Comparison of ENCODE assay signal across 13 cellular contexts in genomic region chr9:4371108-4371507, GRCh38.
DNase-seq lines count a peak whose midpoint lies in the region; ATAC-seq, FAIRE-seq and TF ChIP-seq lines count a peak whose summit lies in the region.
"Had no signal": no experiment of that assay in that cellular context is flagged by ENCODE, and none has a peak within 500 bp of the region (broad histone marks: within the 10 kb centered on the region; RNA-seq: fewer than 3 reads in every experiment).

No MANE protein-coding gene starts in this region.

- TF ChIP-seq CTCF in bronchial epithelial cell (IDR thresholded peaks at IDR 0.05; ENCODE audit: insufficient read depth, low read length, severe bottlenecking) (no peak), testis (IDR thresholded peaks at IDR 0.05) (no peak)

- DNase-seq in AG08395 (ENCODE audit: low spot score) (peak; percentile 90), LHCN-M2 (ENCODE audit: low read depth) (peak; percentile 92), bronchial epithelial cell (ENCODE audit: low read depth) (peak; percentile 93), kidney glomerular epithelial cell (lab: John Stamatoyannopoulos, UW) (peak; percentile 53), NCI-H128 (lab: John Stamatoyannopoulos, UW; ENCODE audit: unreplicated experiment) (no peak), testis (no peak), COLO829 (ENCODE audit: low spot score) (no peak), left colon (no peak)
- DNase-seq: activated CD4-positive, alpha-beta T cell treated with anti-CD3 and anti-CD28 coated beads for 48 hours; activated effector memory CD4-positive, alpha-beta T cell treated with anti-CD3 and anti-CD28 coated beads, Interleukin-2, amount 50 U/mL, for 16 hours; NCI-H2171; stimulated activated CD4-positive, alpha-beta T cell treated with anti-CD3 and anti-CD28 coated beads, Interleukin-4, amount 100 ng/mL, for 4 hours had no signal

- TF ChIP-seq POLR2A in testis (IDR thresholded peaks at IDR 0.05), result no peak

- no peaks in the 10 kb centered on the region for H3K27me3 ChIP-seq in bronchial epithelial cell (ENCODE audit: control insufficient read depth, insufficient read depth, low read length)
- H3K27me3 ChIP-seq in testis, result no peaks in the 10 kb centered on the region

- H3K4me3 ChIP-seq in bronchial epithelial cell (ENCODE audit: low read depth, low read length) (no peak overlapping the region), testis (no peak overlapping the region)
- H3K4me3 ChIP-seq: GM12878 had no signal

- no peak for ATAC-seq in left colon
- ATAC-seq: GM12878 had no signal

- no peak overlapping the region for H3K27ac ChIP-seq in testis

- 67 to 83% methylated on average over 5 of the region's 5 CpGs for WGBS in testis, 2 donors

- H3K36me3 ChIP-seq in bronchial epithelial cell (ENCODE audit: control insufficient read depth, insufficient read depth, low read length), result no peaks in the 10 kb centered on the region
- no peaks in the 10 kb centered on the region for H3K36me3 ChIP-seq in testis (ENCODE audit: low read depth, missing control alignments)

- no peaks in the 10 kb centered on the region for H3K4me1 ChIP-seq in testis

- FAIRE-seq in bronchial epithelial cell (lab: Jason Lieb, UNC), result no peak
- FAIRE-seq: GM12878 had no signal

- intact Hi-C loops in testis (cut with DNase I; ENCODE audit: low total_unique reads) (loop anchor here (10.0 kb wide), 1 partner anchor 46 kb away; no protein-coding TSS in a partner anchor), left colon (cut with DNase I, micrococcal nuclease) (loop anchor here in 1 of 2 donors (10.0 kb wide), 2 partner anchors 56 to 636 kb away; no protein-coding TSS in a partner anchor)

- H3K9me3 ChIP-seq in testis, result no peaks in the 10 kb centered on the region

Comparison
In these comparisons a context has a peak if more than half of its experiments do, and no peak if none do; other contexts are left out.
1. DNase-seq: peak in AG08395 (single experiment), LHCN-M2 (single experiment), bronchial epithelial cell (single experiment) and kidney glomerular epithelial cell (single experiment); none in NCI-H128 (single experiment), testis (single experiment), COLO829 (single experiment) and left colon (0 of 2).